In genomic region chr16:21646721-21647561, GRCh38 we compare ENCODE assay signal across 1 cellular context.
A peak's percentile ranks its signal among the peaks of the same experiment; 100 is the strongest.
TF ChIP-seq lines count a peak whose summit lies in the region.

No MANE protein-coding gene starts in this region.

TF ChIP-seq in HepG2, 621 proteins besides CTCF, POLR2A, EP300 and RAD21 (continued from another document):
- TF ChIP-seq ZNF691 (CRISPR knock-in tag; IDR thresholded peaks at IDR 0.05; ENCODE audit: borderline replicate concordance, low read depth) (peak; percentile 25; the same call in 1 of the 2 replicates), IRF2 (CRISPR knock-in tag; IDR thresholded peaks at IDR 0.05) (peak; percentile 9; the same call in 1 of the 2 replicates), ZFY (CRISPR knock-in tag; IDR thresholded peaks at IDR 0.05) (no peak), ZNF318 (CRISPR knock-in tag; IDR thresholded peaks at IDR 0.05) (peak; percentile 50; the same call in 1 of the 2 replicates), GMEB2 (CRISPR knock-in tag; IDR thresholded peaks at IDR 0.05; ENCODE audit: low read depth) (no peak), PRDM10 (CRISPR knock-in tag; IDR thresholded peaks at IDR 0.05; ENCODE audit: low read depth) (no peak), ZNF501 (CRISPR knock-in tag; IDR thresholded peaks at IDR 0.05) (no peak), ZNF597 (CRISPR knock-in tag; IDR thresholded peaks at IDR 0.05) (no peak), MED1 (CRISPR knock-in tag; IDR thresholded peaks at IDR 0.05) (no peak), RFX5 (IDR thresholded peaks at IDR 0.05; ENCODE audit: low read depth, low read length) (no peak), HOXD1 (CRISPR knock-in tag; IDR thresholded peaks at IDR 0.05) (no peak), ZFX (CRISPR knock-in tag; IDR thresholded peaks at IDR 0.05; ENCODE audit: low read depth) (0 out of 2 replicates have a peak, but pooled peaks have one; percentile 3), ZNF230 (CRISPR knock-in tag; IDR thresholded peaks at IDR 0.05) (0 out of 2 replicates have a peak, but pooled peaks have one; percentile 68), FOXC1 (CRISPR knock-in tag; IDR thresholded peaks at IDR 0.05; ENCODE audit: borderline replicate concordance) (0 out of 2 replicates have a peak, but pooled peaks have one; percentile 8), ZSCAN25 (CRISPR knock-in tag; IDR thresholded peaks at IDR 0.05) (no peak), ZSCAN21 (CRISPR knock-in tag; IDR thresholded peaks at IDR 0.05; ENCODE audit: borderline replicate concordance) (0 out of 2 replicates have a peak, but pooled peaks have one; percentile 45), TBL1XR1 (IDR thresholded peaks at IDR 0.05; ENCODE audit: borderline replicate concordance, low read length, partially characterized antibody) (no peak), TEAD3 (CRISPR knock-in tag; optimal IDR thresholded peaks at IDR 0.05; ENCODE audit: borderline replicate concordance) (peak; percentile 28)
- TF ChIP-seq, protein P1, sequence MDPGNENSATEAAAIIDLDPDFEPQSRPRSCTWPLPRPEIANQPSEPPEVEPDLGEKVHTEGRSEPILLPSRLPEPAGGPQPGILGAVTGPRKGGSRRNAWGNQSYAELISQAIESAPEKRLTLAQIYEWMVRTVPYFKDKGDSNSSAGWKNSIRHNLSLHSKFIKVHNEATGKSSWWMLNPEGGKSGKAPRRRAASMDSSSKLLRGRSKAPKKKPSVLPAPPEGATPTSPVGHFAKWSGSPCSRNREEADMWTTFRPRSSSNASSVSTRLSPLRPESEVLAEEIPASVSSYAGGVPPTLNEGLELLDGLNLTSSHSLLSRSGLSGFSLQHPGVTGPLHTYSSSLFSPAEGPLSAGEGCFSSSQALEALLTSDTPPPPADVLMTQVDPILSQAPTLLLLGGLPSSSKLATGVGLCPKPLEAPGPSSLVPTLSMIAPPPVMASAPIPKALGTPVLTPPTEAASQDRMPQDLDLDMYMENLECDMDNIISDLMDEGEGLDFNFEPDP (CRISPR knock-in tag; conservative IDR thresholded peaks at IDR 0.05) = no peak
- TF ChIP-seq, protein P2, sequence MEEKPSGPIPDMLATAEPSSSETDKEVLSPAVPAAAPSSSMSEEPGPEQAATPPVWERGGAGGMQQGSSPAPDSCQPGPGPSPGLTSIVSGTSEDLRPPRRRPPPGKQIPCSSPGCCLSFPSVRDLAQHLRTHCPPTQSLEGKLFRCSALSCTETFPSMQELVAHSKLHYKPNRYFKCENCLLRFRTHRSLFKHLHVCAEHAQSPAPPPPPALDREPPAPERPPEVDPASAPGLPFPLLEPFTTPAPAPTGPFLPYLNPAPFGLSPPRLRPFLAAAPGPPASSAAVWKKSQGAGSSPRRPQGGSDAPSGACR (CRISPR knock-in tag; IDR thresholded peaks at IDR 0.05) = no peak
- TF ChIP-seq, protein P3, sequence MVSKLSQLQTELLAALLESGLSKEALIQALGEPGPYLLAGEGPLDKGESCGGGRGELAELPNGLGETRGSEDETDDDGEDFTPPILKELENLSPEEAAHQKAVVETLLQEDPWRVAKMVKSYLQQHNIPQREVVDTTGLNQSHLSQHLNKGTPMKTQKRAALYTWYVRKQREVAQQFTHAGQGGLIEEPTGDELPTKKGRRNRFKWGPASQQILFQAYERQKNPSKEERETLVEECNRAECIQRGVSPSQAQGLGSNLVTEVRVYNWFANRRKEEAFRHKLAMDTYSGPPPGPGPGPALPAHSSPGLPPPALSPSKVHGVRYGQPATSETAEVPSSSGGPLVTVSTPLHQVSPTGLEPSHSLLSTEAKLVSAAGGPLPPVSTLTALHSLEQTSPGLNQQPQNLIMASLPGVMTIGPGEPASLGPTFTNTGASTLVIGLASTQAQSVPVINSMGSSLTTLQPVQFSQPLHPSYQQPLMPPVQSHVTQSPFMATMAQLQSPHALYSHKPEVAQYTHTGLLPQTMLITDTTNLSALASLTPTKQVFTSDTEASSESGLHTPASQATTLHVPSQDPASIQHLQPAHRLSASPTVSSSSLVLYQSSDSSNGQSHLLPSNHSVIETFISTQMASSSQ (IDR thresholded peaks at IDR 0.05; ENCODE audit: low read depth) = no peak
- TF ChIP-seq, protein P3 (CRISPR knock-in tag; IDR thresholded peaks at IDR 0.05; ENCODE audit: borderline replicate concordance) = 0 out of 2 replicates have a peak, but pooled peaks have one; percentile 36
